In the genomic region with DNA sequence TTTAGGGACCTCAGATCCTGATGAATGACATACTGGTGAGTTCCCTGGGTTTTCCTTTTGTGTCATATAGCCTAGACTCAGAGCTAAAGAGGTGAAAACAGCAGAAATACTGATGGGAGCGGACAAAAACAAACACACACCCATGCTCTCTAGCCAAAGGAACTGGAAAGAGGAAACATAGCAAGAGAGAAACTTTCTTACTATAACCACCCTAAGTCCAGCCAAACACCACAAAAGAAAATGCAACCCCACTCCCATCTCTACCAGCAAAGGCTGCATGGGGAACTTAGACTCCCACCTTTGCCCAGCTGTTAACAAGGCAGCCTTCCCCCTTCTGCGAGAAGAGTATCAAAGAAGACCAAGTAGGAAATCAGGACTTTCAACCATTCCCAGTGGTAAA, we compare ENCODE assay signal across 10 cellular contexts.
"Had no signal": no experiment of that assay in that cellular context is flagged by ENCODE, and none has a peak within 500 bp of the region (broad histone marks: within the 10 kb centered on the region; RNA-seq: fewer than 3 reads in every experiment).

No MANE protein-coding gene starts in this region.

- H3K27ac Mint-ChIP-seq: activated CD4-positive, alpha-beta memory T cell treated with anti-CD3 and anti-CD28 coated beads, Interleukin-2, amount 10 ng/mL, durations not matched to agents 7 days and 5 days; activated naive CD8-positive, alpha-beta T cell treated with anti-CD3 and anti-CD28 coated beads, Interleukin-2, amount 10 ng/mL, durations not matched to agents 7 days and 5 days had no signal

- H3K4me3 Mint-ChIP-seq: activated CD4-positive, alpha-beta memory T cell treated with anti-CD3 and anti-CD28 coated beads, Interleukin-2, amount 10 ng/mL, durations not matched to agents 7 days and 5 days; activated naive CD8-positive, alpha-beta T cell treated with anti-CD3 and anti-CD28 coated beads, Interleukin-2, amount 10 ng/mL, durations not matched to agents 7 days and 5 days had no signal

- DNase-seq: activated CD4-positive, alpha-beta memory T cell treated with anti-CD3 and anti-CD28 coated beads, Interleukin-2, amount 10 ng/mL, durations not matched to agents 7 days and 5 days; activated CD8-positive, alpha-beta memory T cell treated with anti-CD3 and anti-CD28 coated beads, Interleukin-2, amount 50 U/mL, for 4 hours; activated naive CD8-positive, alpha-beta T cell treated with anti-CD3 and anti-CD28 coated beads, Interleukin-2, amount 10 ng/mL, durations not matched to agents 7 days and 5 days; anterior cingulate cortex; cerebellar nuclear complex; mesendoderm; retina; SW 1271; tibial artery had no signal

- H3K9me3 Mint-ChIP-seq: activated CD4-positive, alpha-beta memory T cell treated with anti-CD3 and anti-CD28 coated beads, Interleukin-2, amount 10 ng/mL, durations not matched to agents 7 days and 5 days had no signal

- H3K27me3 Mint-ChIP-seq: activated naive CD8-positive, alpha-beta T cell treated with anti-CD3 and anti-CD28 coated beads, Interleukin-2, amount 10 ng/mL, durations not matched to agents 7 days and 5 days had no signal

- ATAC-seq: left lobe of liver had no signal

- H3K4me1 Mint-ChIP-seq: activated CD4-positive, alpha-beta memory T cell treated with anti-CD3 and anti-CD28 coated beads, Interleukin-2, amount 10 ng/mL, durations not matched to agents 7 days and 5 days had no signal
